In genomic region chr12:87836190-87836589, GRCh38 we compare ENCODE assay signal across 29 cellular contexts.
"Had no signal": no experiment of that assay in that cellular context is flagged by ENCODE, and none has a peak within 500 bp of the region (broad histone marks: within the 10 kb centered on the region; RNA-seq: fewer than 3 reads in every experiment).

No MANE protein-coding gene starts in this region.

- H3K27ac ChIP-seq: ascending aorta, body of pancreas, SJCRH30 had no signal

- H3K9me3 Mint-ChIP-seq: activated B cell treated with CpG ODN at 0.5 μM for 24 hours; activated CD4-positive, alpha-beta memory T cell treated with anti-CD3 and anti-CD28 coated beads, Interleukin-2, amount 10 ng/mL, durations not matched to agents 7 days and 5 days; activated naive CD4-positive, alpha-beta T cell treated with anti-CD3 and anti-CD28 coated beads for 36 hours; activated T-helper 17 cell treated with anti-CD3 and anti-CD28 coated beads, Interleukin-2, amount 50 U/mL, for 72 hours; central memory CD8-positive, alpha-beta T cell had no signal

- H3K4me3 Mint-ChIP-seq: activated B cell treated with CpG ODN at 0.5 μM for 24 hours; activated CD4-positive, alpha-beta memory T cell treated with anti-CD3 and anti-CD28 coated beads, Interleukin-2, amount 10 ng/mL, durations not matched to agents 7 days and 5 days; activated naive CD4-positive, alpha-beta T cell treated with anti-CD3 and anti-CD28 coated beads for 36 hours; activated naive CD8-positive, alpha-beta T cell; activated T-helper 17 cell treated with anti-CD3 and anti-CD28 coated beads, Interleukin-2, amount 50 U/mL, for 72 hours; central memory CD8-positive, alpha-beta T cell; T-helper 17 cell had no signal

- H3K9me3 ChIP-seq: ascending aorta, body of pancreas, SJCRH30 had no signal

- H3K4me1 ChIP-seq: ascending aorta, body of pancreas, SJCRH30 had no signal

- ATAC-seq: activated T-helper 17 cell treated with anti-CD3 and anti-CD28 coated beads, Interleukin-2, amount 50 U/mL, for 72 hours; body of pancreas; Panc1; T-helper 17 cell had no signal

- H3K27ac Mint-ChIP-seq: activated B cell treated with CpG ODN at 0.5 μM for 24 hours; activated CD4-positive, alpha-beta memory T cell treated with anti-CD3 and anti-CD28 coated beads, Interleukin-2, amount 10 ng/mL, durations not matched to agents 7 days and 5 days; activated naive CD4-positive, alpha-beta T cell treated with anti-CD3 and anti-CD28 coated beads for 36 hours; activated naive CD8-positive, alpha-beta T cell; activated T-helper 17 cell treated with anti-CD3 and anti-CD28 coated beads, Interleukin-2, amount 50 U/mL, for 72 hours; T-helper 17 cell had no signal

- H3K36me3 Mint-ChIP-seq: activated naive CD8-positive, alpha-beta T cell had no signal

- H3K27me3 ChIP-seq: ascending aorta, body of pancreas, SJCRH30 had no signal

- H3K4me1 Mint-ChIP-seq: activated B cell treated with CpG ODN at 0.5 μM for 24 hours; activated CD4-positive, alpha-beta memory T cell treated with anti-CD3 and anti-CD28 coated beads, Interleukin-2, amount 10 ng/mL, durations not matched to agents 7 days and 5 days; activated T-helper 17 cell treated with anti-CD3 and anti-CD28 coated beads, Interleukin-2, amount 50 U/mL, for 72 hours; central memory CD8-positive, alpha-beta T cell; T-helper 17 cell had no signal

- H3K36me3 ChIP-seq: ascending aorta, SJCRH30 had no signal

- H3K27me3 Mint-ChIP-seq: activated B cell treated with CpG ODN at 0.5 μM for 24 hours; activated CD4-positive, alpha-beta memory T cell treated with anti-CD3 and anti-CD28 coated beads, Interleukin-2, amount 10 ng/mL, durations not matched to agents 7 days and 5 days; activated naive CD8-positive, alpha-beta T cell; activated T-helper 17 cell treated with anti-CD3 and anti-CD28 coated beads, Interleukin-2, amount 50 U/mL, for 72 hours; central memory CD8-positive, alpha-beta T cell; T-helper 17 cell had no signal

- DNase-seq: activated B cell treated with CpG ODN at 0.5 μM for 24 hours; activated CD4-positive, alpha-beta memory T cell treated with anti-CD3 and anti-CD28 coated beads, Interleukin-2, amount 10 ng/mL, durations not matched to agents 7 days and 5 days; activated CD4-positive, alpha-beta T cell treated with anti-CD3 and anti-CD28 coated beads for 1 hour; activated CD4-positive, alpha-beta T cell treated with anti-CD3 and anti-CD28 coated beads, Interleukin-2, amount 50 U/mL, for 1 hour; activated gamma-delta T cell; activated naive CD4-positive, alpha-beta T cell treated with anti-CD3 and anti-CD28 coated beads for 36 hours; activated T-cell treated with anti-CD3 and anti-CD28 coated beads for 4 hours; activated T-cell treated with anti-CD3 and anti-CD28 coated beads, Interleukin-2, amount 50 U/mL, for 48 hours; body of pancreas; cortex of kidney; KG1; NCI-H1092; NCI-H1930; NCI-H2171; NCI-H345; NCI-H510A; NCI-H748 treated with DMSO at 0.1 percent for 48 hours; NK-92 treated with Interleukin-12 subunit alpha and Interleukin-12 subunit beta, amount 100 ng/mL, for 24 hours; OCI-M1; Right ventricle myocardium superior; RPMI8226; SJCRH30; T-helper 17 cell; T-helper 9 cell had no signal

- H3K4me3 ChIP-seq: ascending aorta, body of pancreas, SJCRH30 had no signal
